In the genomic region with DNA sequence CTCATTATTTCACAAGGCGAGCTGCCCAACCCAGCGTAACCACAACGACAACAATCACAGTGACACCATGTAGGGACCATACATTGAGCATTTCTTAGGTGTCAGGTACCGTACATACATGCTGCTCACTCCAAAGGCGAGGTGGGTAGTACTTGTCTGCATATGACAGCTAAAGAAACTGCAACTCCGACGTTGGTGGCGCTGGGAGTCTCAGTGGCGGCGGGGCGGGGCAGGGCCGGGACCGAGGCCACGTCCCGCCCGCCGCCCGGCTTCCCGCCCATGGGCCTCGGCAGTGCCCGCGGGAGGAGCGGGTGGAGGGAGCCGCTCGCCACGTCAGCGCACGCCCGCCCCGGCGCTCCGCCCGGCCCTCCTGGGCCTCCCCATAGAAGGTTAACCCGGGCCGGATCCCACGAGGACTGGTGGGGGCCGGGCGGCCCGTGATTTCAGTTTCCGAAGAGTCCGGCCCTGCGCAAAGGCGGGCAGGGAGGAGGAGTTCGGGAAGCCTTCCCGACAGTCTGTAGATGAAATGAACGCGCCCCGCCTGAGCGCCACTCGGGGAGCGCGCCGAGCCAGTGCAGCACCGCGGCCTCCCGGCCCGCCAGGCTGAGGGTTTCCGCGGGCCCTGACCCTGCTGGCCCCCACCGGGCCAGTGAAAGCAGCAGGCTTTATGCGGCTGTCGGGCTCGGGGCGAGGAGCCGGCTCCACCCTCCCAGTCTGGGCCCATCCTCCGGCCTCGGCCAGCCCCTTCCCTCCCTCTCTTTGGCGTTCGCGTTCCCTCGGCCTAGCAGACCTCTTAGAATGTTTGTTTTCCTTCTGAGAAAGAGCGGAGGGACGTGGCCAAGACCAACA, we compare ENCODE assay signal across 1 cellular context.
TF ChIP-seq lines count a peak whose summit lies in the region.

No MANE protein-coding gene starts in this region.

TF ChIP-seq in HEK293, 187 proteins besides CTCF, POLR2A, EP300 and RAD21 (continued from another document):
- TF ChIP-seq, protein P1, sequence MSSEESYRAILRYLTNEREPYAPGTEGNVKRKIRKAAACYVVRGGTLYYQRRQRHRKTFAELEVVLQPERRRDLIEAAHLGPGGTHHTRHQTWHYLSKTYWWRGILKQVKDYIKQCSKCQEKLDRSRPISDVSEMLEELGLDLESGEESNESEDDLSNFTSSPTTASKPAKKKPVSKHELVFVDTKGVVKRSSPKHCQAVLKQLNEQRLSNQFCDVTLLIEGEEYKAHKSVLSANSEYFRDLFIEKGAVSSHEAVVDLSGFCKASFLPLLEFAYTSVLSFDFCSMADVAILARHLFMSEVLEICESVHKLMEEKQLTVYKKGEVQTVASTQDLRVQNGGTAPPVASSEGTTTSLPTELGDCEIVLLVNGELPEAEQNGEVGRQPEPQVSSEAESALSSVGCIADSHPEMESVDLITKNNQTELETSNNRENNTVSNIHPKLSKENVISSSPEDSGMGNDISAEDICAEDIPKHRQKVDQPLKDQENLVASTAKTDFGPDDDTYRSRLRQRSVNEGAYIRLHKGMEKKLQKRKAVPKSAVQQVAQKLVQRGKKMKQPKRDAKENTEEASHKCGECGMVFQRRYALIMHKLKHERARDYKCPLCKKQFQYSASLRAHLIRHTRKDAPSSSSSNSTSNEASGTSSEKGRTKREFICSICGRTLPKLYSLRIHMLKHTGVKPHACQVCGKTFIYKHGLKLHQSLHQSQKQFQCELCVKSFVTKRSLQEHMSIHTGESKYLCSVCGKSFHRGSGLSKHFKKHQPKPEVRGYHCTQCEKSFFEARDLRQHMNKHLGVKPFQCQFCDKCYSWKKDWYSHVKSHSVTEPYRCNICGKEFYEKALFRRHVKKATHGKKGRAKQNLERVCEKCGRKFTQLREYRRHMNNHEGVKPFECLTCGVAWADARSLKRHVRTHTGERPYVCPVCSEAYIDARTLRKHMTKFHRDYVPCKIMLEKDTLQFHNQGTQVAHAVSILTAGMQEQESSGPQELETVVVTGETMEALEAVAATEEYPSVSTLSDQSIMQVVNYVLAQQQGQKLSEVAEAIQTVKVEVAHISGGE (tag by site-specific recombination; conservative IDR thresholded peaks at IDR 0.05; ENCODE audit: low read depth) = peak; percentile 76
- TF ChIP-seq YY2 (tag by site-specific recombination; IDR thresholded peaks at IDR 0.05) = no peak
- no peak for TF ChIP-seq ZNF560 (tag by site-specific recombination; IDR thresholded peaks at IDR 0.05; ENCODE audit: borderline replicate concordance)
- TF ChIP-seq ZBTB20 (tag by site-specific recombination; IDR thresholded peaks at IDR 0.05) = peak; percentile 65; the same call in 1 of the 2 replicates
- peak; percentile 40; the same call in 1 of the 2 replicates for TF ChIP-seq ZNF394 (tag by site-specific recombination; IDR thresholded peaks at IDR 0.05; ENCODE audit: borderline replicate concordance)
- TF ChIP-seq ZNF843 (tag by site-specific recombination; IDR thresholded peaks at IDR 0.05) = peak; percentile 35; the same call in 1 of the 2 replicates
- peak; percentile 84 for TF ChIP-seq SP2 (tag by site-specific recombination; IDR thresholded peaks at IDR 0.05)
- peak; percentile 23; the same call in 1 of the 2 replicates for TF ChIP-seq ZNF596 (tag by site-specific recombination; IDR thresholded peaks at IDR 0.05)
- peak; percentile 75 for TF ChIP-seq ZEB2 (tag by site-specific recombination; IDR thresholded peaks at IDR 0.05)
- TF ChIP-seq ZNF558 (tag by site-specific recombination; IDR thresholded peaks at IDR 0.05) = no peak
- TF ChIP-seq ZNF600 (tag by site-specific recombination; IDR thresholded peaks at IDR 0.05) = peak; percentile 39
- TF ChIP-seq ZFHX2 (tag by site-specific recombination; conservative IDR thresholded peaks at IDR 0.05) = peak; percentile 23; the same call in 1 of the 2 replicates
- TF ChIP-seq HOXC10 (CRISPR knock-in tag; IDR thresholded peaks at IDR 0.05) = 0 out of 2 replicates have a peak, but pooled peaks have one; percentile 58
- TF ChIP-seq ZFP69B (tag by site-specific recombination; IDR thresholded peaks at IDR 0.05) = peak; percentile 80
- no peak; the same call in 1 of the 2 replicates for TF ChIP-seq SCRT2 (tag by site-specific recombination; IDR thresholded peaks at IDR 0.05)
- TF ChIP-seq, protein P2, sequence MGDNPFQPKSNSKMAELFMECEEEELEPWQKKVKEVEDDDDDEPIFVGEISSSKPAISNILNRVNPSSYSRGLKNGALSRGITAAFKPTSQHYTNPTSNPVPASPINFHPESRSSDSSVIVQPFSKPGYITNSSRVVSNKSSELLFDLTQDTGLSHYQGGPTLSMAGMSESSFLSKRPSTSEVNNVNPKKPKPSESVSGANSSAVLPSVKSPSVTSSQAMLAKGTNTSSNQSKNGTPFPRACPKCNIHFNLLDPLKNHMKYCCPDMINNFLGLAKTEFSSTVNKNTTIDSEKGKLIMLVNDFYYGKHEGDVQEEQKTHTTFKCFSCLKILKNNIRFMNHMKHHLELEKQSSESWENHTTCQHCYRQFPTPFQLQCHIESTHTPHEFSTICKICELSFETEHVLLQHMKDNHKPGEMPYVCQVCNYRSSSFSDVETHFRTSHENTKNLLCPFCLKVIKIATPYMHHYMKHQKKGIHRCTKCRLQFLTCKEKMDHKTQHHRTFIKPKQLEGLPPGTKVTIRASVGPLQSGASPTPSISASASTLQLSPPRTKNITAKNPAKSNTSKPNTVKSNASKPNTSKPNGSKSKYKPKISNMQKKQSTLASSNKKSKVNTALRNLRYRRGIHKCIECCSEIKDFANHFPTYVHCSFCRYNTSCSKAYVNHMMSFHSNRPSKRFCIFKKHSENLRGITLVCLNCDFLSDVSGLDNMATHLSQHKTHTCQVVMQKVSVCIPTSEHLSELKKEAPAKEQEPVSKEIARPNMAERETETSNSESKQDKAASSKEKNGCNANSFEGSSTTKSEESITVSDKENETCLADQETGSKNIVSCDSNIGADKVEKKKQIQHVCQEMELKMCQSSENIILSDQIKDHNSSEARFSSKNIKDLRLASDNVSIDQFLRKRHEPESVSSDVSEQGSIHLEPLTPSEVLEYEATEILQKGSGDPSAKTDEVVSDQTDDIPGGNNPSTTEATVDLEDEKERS (tag by site-specific recombination; IDR thresholded peaks at IDR 0.05) = no peak
- peak; percentile 84 for TF ChIP-seq ZFP37 (tag by site-specific recombination; IDR thresholded peaks at IDR 0.05)
- peak; percentile 72 for TF ChIP-seq ZNF610 (tag by site-specific recombination; IDR thresholded peaks at IDR 0.05; ENCODE audit: borderline replicate concordance)
- TF ChIP-seq ZNF23 (tag by site-specific recombination; IDR thresholded peaks at IDR 0.05; ENCODE audit: borderline replicate concordance) = no peak
- TF ChIP-seq ZNF514 (tag by site-specific recombination; IDR thresholded peaks at IDR 0.05) = no peak
- TF ChIP-seq ZBTB8A (tag by site-specific recombination; IDR thresholded peaks at IDR 0.05) = peak; percentile 82
- TF ChIP-seq ZNF366 (tag by site-specific recombination; conservative IDR thresholded peaks at IDR 0.05) = peak; percentile 44
- peak; percentile 63 for TF ChIP-seq GLIS1 (tag by site-specific recombination; IDR thresholded peaks at IDR 0.05)
TF ChIP-seq in HEK293: peak in this region for 55.
